In genomic region chr2:159968282-159968900, GRCh38 we compare ENCODE assay signal across 7 cellular contexts.
DNase-seq lines count a peak whose midpoint lies in the region; ATAC-seq and TF ChIP-seq lines count a peak whose summit lies in the region.

No MANE protein-coding gene starts in this region.

- H3F3A ChIP-seq in Loucy (ENCODE audit: low read depth) = no peaks in the 10 kb centered on the region

- DNase-seq in DMS53 treated with DMSO at 0.1 percent for 48 hours (lab: John Stamatoyannopoulos, UW; ENCODE audit: unreplicated experiment) = peak; percentile 65
- DNase-seq in GM20000 (ENCODE audit: low spot score) = peak; percentile 43
- DNase-seq in fibroblast of pulmonary artery (ENCODE audit: low read depth) = peak; percentile 81
- peak; percentile 46 for DNase-seq in pons (ENCODE audit: low spot score)
- no peak for DNase-seq in stimulated activated naive CD4-positive, alpha-beta T cell treated with Interleukin-2 at 50 U/mL for 16 hours (lab: John Stamatoyannopoulos, UW)

- no peaks in the 10 kb centered on the region for H3K9me2 ChIP-seq in Loucy (replicated peaks; ENCODE audit: low read depth, low read length)

- H3K9me3 ChIP-seq in Loucy (ENCODE audit: insufficient read depth, low read depth, low read length) = no peaks in the 10 kb centered on the region

- no peak overlapping the region for H2AFZ ChIP-seq in Loucy (ENCODE audit: low read length)

- no peaks in the 10 kb centered on the region for H3K36me3 ChIP-seq in Loucy (ENCODE audit: insufficient read depth, low read length)

- no peaks in the 10 kb centered on the region for H3K79me2 ChIP-seq in Loucy (ENCODE audit: insufficient read depth, low read length)

- H3K4me3 ChIP-seq in Loucy (ENCODE audit: low read length, poor library complexity, severe bottlenecking) = no peak overlapping the region
- no peak overlapping the region for H3K4me3 ChIP-seq in fibroblast of pulmonary artery (replicated peaks; ENCODE audit: low read depth, low read length)

- H3K9ac ChIP-seq in Loucy (ENCODE audit: low read depth, low read length, poor library complexity, severe bottlenecking) = no peak overlapping the region

- no peaks in the 10 kb centered on the region for H3K27me3 ChIP-seq in Loucy (ENCODE audit: insufficient read depth, low read length, poor library complexity, severe bottlenecking)

- no peaks in the 10 kb centered on the region for H4K20me1 ChIP-seq in Loucy (ENCODE audit: insufficient read depth, low read length, poor library complexity, severe bottlenecking)

- peak; percentile 98 for ATAC-seq in SK-N-SH treated with all-trans-retinoic acid at 6 μM for 48 hours

- H3K4me1 ChIP-seq in Loucy (ENCODE audit: insufficient read depth, low read length, poor library complexity, severe bottlenecking) = no peaks in the 10 kb centered on the region

- TF ChIP-seq CTCF in GM20000 (IDR thresholded peaks at IDR 0.05; ENCODE audit: extremely low read depth, missing control alignments) (peak; percentile 64), Loucy (conservative IDR thresholded peaks at IDR 0.05; ENCODE audit: low read length) (peak; percentile 78), fibroblast of pulmonary artery (IDR thresholded peaks at IDR 0.05; ENCODE audit: low read length, missing control alignments) (peak; percentile 71)

- no peak overlapping the region for H3K4me2 ChIP-seq in Loucy (ENCODE audit: low read depth, low read length, poor library complexity, severe bottlenecking)

TF ChIP-seq in SK-N-SH treated with all-trans-retinoic acid at 6 μM for 48 hours, 23 proteins besides CTCF, POLR2A, EP300 and RAD21:
- TF ChIP-seq RARB (CRISPR knock-in tag; IDR thresholded peaks at IDR 0.05) = no peak
